14 cellular contexts compared by ENCODE assay signal in the genomic region with DNA sequence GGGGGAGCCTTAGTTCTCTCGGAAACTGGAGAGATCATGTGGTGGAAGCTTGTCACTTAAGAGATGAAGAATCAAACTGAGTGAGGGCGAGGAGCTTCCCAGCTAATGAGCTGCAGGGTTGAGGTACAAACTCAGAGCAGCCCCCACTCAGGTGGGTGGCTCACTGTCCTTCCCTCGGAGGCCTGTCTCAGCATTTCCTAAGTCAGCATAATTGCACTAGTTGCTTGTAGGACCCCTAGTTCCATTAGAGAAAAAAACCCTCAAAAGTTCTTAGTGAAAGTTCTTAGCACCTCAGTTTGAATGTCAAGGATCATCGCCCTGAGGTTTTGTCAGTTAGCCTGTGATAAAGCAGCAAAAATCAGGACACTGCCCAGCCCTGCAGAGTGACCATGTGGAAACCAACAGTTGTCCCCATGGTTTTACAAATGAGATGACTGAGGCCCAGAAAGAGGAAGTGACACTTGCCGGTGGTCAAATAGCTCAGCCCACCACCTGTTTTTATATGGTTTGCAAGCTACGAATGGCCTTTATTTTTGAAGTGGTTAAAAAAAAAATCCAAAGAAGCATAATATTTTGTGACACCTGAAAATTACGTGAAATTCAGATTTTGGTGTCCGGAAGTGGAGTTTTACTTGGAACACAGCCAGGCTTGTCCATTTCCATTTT.
DNase-seq lines count a peak whose midpoint lies in the region; ATAC-seq and TF ChIP-seq lines count a peak whose summit lies in the region.
"Had no signal": no experiment of that assay in that cellular context is flagged by ENCODE, and none has a peak within 500 bp of the region (broad histone marks: within the 10 kb centered on the region; RNA-seq: fewer than 3 reads in every experiment).

No MANE protein-coding gene starts in this region.

- DNase-seq in GM06990 (ENCODE audit: extremely low read depth, insufficient read length) (peak; percentile 46), nephron progenitor cell (no peak), middle frontal gyrus (ENCODE audit: extremely low spot score, low spot score) (no peak), NCI-H226 (no peak), GM03348 (ENCODE audit: low spot score) (no peak)
- DNase-seq: activated B cell treated with CpG ODN at 0.5 μM for 24 hours; central memory CD4-positive, alpha-beta T cell; NCI-H2081 treated with DMSO at 0.1 percent for 48 hours; stimulated activated CD4-positive, alpha-beta T cell treated with anti-CD3 and anti-CD28 coated beads, Interleukin-15, amount 100 ng/mL, for 24 hours had no signal

- no peak for TF ChIP-seq CTCF in GM06990 (IDR thresholded peaks at IDR 0.05; ENCODE audit: insufficient read depth, low read length, poor library complexity, severe bottlenecking)
- no peak for TF ChIP-seq CTCF in OCI-LY3 (IDR thresholded peaks at IDR 0.05; ENCODE audit: low read depth, low read length)
- TF ChIP-seq CTCF in nephron progenitor cell (IDR thresholded peaks at IDR 0.05) = no peak

- H3K36me3 ChIP-seq in GM06990 (ENCODE audit: control insufficient read depth, insufficient read depth, low read length) (no peaks in the 10 kb centered on the region), OCI-LY3 (replicated peaks; ENCODE audit: low read depth, low read length) (no peaks in the 10 kb centered on the region)

- peaks cover 47% of the 10 kb centered on the region for H3K36me3 Mint-ChIP-seq in nephron progenitor cell (ENCODE audit: low read depth)
- H3K36me3 Mint-ChIP-seq: natural killer cell treated with Interleukin-12 subunit alpha and Interleukin-12 subunit beta and Interleukin-15 and Interleukin-18, amount 100 ng/mL, for 72 hours had no signal

- peak overlapping the region; percentile 25 for H3K4me2 ChIP-seq in OCI-LY3 (ENCODE audit: low read length)

- peak overlapping the region; percentile 92 for H3K27ac Mint-ChIP-seq in nephron progenitor cell
- H3K27ac Mint-ChIP-seq: activated B cell treated with CpG ODN at 0.5 μM for 24 hours; activated T-helper 1 cell treated with anti-CD3 and anti-CD28 coated beads, Interleukin-12 subunit alpha, Interleukin-12 subunit beta, Interleukin-2, Interleukin-4 antibody, amounts not matched to agents 30 ng/mL and 10 ng/mL and 1 ng/mL, durations not matched to agents 14 hours and 24 hours and 36 hours; natural killer cell treated with Interleukin-12 subunit alpha and Interleukin-12 subunit beta and Interleukin-15 and Interleukin-18, amount 100 ng/mL, for 72 hours had no signal

- H3K9ac ChIP-seq in OCI-LY3 (ENCODE audit: low read length) = no peak overlapping the region

- no peaks in the 10 kb centered on the region for H3K9me3 Mint-ChIP-seq in nephron progenitor cell
- H3K9me3 Mint-ChIP-seq: activated B cell treated with CpG ODN at 0.5 μM for 24 hours; activated T-helper 1 cell treated with anti-CD3 and anti-CD28 coated beads, Interleukin-12 subunit alpha, Interleukin-12 subunit beta, Interleukin-2, Interleukin-4 antibody, amounts not matched to agents 30 ng/mL and 10 ng/mL and 1 ng/mL, durations not matched to agents 14 hours and 24 hours and 36 hours; natural killer cell treated with Interleukin-12 subunit alpha and Interleukin-12 subunit beta and Interleukin-15 and Interleukin-18, amount 100 ng/mL, for 72 hours had no signal

- H3K9me3 ChIP-seq in OCI-LY3 (ENCODE audit: insufficient read depth, low read length) = no peaks in the 10 kb centered on the region

- H3K27me3 Mint-ChIP-seq in nephron progenitor cell (ENCODE audit: low read depth, poor library complexity) = peaks cover 2% of the 10 kb centered on the region

- H3K27ac ChIP-seq in OCI-LY3 (ENCODE audit: low read length) = no peak overlapping the region

- no peaks in the 10 kb centered on the region for H4K20me1 ChIP-seq in OCI-LY3 (ENCODE audit: insufficient read depth, low read length)

- H3K27me3 ChIP-seq in GM06990 (replicated peaks; ENCODE audit: control insufficient read depth, insufficient read depth, low read length) (no peaks in the 10 kb centered on the region; the same call in 1 of the 2 replicates), OCI-LY3 (ENCODE audit: low read depth, low read length) (no peaks in the 10 kb centered on the region)

- H3K4me3 Mint-ChIP-seq in nephron progenitor cell = peak overlapping the region; percentile 28
- H3K4me3 Mint-ChIP-seq: activated B cell treated with CpG ODN at 0.5 μM for 24 hours; activated T-helper 1 cell treated with anti-CD3 and anti-CD28 coated beads, Interleukin-12 subunit alpha, Interleukin-12 subunit beta, Interleukin-2, Interleukin-4 antibody, amounts not matched to agents 30 ng/mL and 10 ng/mL and 1 ng/mL, durations not matched to agents 14 hours and 24 hours and 36 hours; natural killer cell treated with Interleukin-12 subunit alpha and Interleukin-12 subunit beta and Interleukin-15 and Interleukin-18, amount 100 ng/mL, for 72 hours had no signal

- peaks cover 9% of the 10 kb centered on the region for H3K4me1 ChIP-seq in OCI-LY3 (ENCODE audit: low read length)

- no peaks in the 10 kb centered on the region for H3K79me2 ChIP-seq in OCI-LY3 (ENCODE audit: low read length)

- ATAC-seq in GM21390 (IDR thresholded peaks at IDR 0.05; ENCODE audit: unreplicated experiment) (peak; percentile 53), HG02798 (IDR thresholded peaks at IDR 0.05; ENCODE audit: poor library complexity, unreplicated experiment) (no peak)
- ATAC-seq: natural killer cell treated with Interleukin-12 subunit alpha and Interleukin-12 subunit beta and Interleukin-15 and Interleukin-18, amount 100 ng/mL, for 72 hours had no signal

- H3K4me1 Mint-ChIP-seq in nephron progenitor cell = peaks cover 89% of the 10 kb centered on the region

- H3K4me3 ChIP-seq in GM06990 (replicated peaks; ENCODE audit: low read depth, low read length) (no peak overlapping the region), OCI-LY3 (ENCODE audit: low read length) (no peak overlapping the region)

- H2AFZ ChIP-seq in OCI-LY3 (ENCODE audit: low read depth, low read length) = no peak overlapping the region
